Comparison of ENCODE assay signal across 1 cellular context in genomic region chr2:78397198-78397597, GRCh38.
TF ChIP-seq lines count a peak whose summit lies in the region.

No MANE protein-coding gene starts in this region.

TF ChIP-seq in WTC11, 78 proteins besides CTCF, POLR2A, EP300 and RAD21 (continued from another document):
- TF ChIP-seq HMGXB4 (CRISPR knock-in tag; IDR thresholded peaks at IDR 0.05) = no peak
- TF ChIP-seq ZSCAN18 (CRISPR knock-in tag; IDR thresholded peaks at IDR 0.05) = no peak
- TF ChIP-seq IRF2 (CRISPR knock-in tag; IDR thresholded peaks at IDR 0.05; ENCODE audit: borderline replicate concordance, low read depth) = no peak
- no peak for TF ChIP-seq NFYB (CRISPR knock-in tag; conservative IDR thresholded peaks at IDR 0.05; ENCODE audit: low read depth)
- TF ChIP-seq ZNF512 (CRISPR knock-in tag; IDR thresholded peaks at IDR 0.05; ENCODE audit: borderline replicate concordance) = no peak
- TF ChIP-seq PRDM15 (CRISPR knock-in tag; IDR thresholded peaks at IDR 0.05) = no peak
- no peak for TF ChIP-seq ZBTB43 (CRISPR knock-in tag; IDR thresholded peaks at IDR 0.05)
- TF ChIP-seq GRHL2 (CRISPR knock-in tag; IDR thresholded peaks at IDR 0.05; ENCODE audit: insufficient replicate concordance, severe bottlenecking) = no peak
- no peak for TF ChIP-seq CBFB (CRISPR knock-in tag; IDR thresholded peaks at IDR 0.05; ENCODE audit: low read depth)
- TF ChIP-seq ATF3 (CRISPR knock-in tag; conservative IDR thresholded peaks at IDR 0.05) = no peak
- TF ChIP-seq TCF7 (CRISPR knock-in tag; IDR thresholded peaks at IDR 0.05; ENCODE audit: low read depth) = no peak
- TF ChIP-seq IRF1 (CRISPR knock-in tag; IDR thresholded peaks at IDR 0.05) = no peak
- no peak for TF ChIP-seq ZBTB21 (CRISPR knock-in tag; IDR thresholded peaks at IDR 0.05; ENCODE audit: borderline replicate concordance)
- TF ChIP-seq ZNF263 (CRISPR knock-in tag; IDR thresholded peaks at IDR 0.05; ENCODE audit: low read depth) = no peak
- no peak for TF ChIP-seq MYBL2 (CRISPR knock-in tag; IDR thresholded peaks at IDR 0.05)
- no peak for TF ChIP-seq ZNF532 (CRISPR knock-in tag; IDR thresholded peaks at IDR 0.05; ENCODE audit: borderline replicate concordance)
